ENCODE assay signal across 1 cellular context in genomic region chr13:114103801-114104625, GRCh38.
TF ChIP-seq lines count a peak whose summit lies in the region.

No MANE protein-coding gene starts in this region.

TF ChIP-seq in H1, 55 proteins besides CTCF, POLR2A, EP300 and RAD21:
- peak; percentile 83; the same call in 1 of the 2 replicates for TF ChIP-seq FOSL1 (IDR thresholded peaks at IDR 0.05; ENCODE audit: insufficient read depth, low read depth, low read length)
- TF ChIP-seq EGR1 (IDR thresholded peaks at IDR 0.05; ENCODE audit: borderline replicate concordance, low read depth, low read length) = peak; percentile 96; the same call in 1 of the 2 replicates
